Comparison of ENCODE assay signal across 10 cellular contexts in genomic region chr2:64114912-64115277, GRCh38. TPM values are rescaled to one million over a fixed set of nuclear protein-coding genes. Genes with fewer than 3 reads are reported as not detected.
DNase-seq lines count a peak whose midpoint lies in the region; ATAC-seq and TF ChIP-seq lines count a peak whose summit lies in the region.
"Had no signal": no experiment of that assay in that cellular context is flagged by ENCODE, and none has a peak within 500 bp of the region (broad histone marks: within the 10 kb centered on the region; RNA-seq: fewer than 3 reads in every experiment).

No MANE protein-coding gene starts in this region.

- H3K36me3 Mint-ChIP-seq in activated T-cell treated with anti-CD3 and anti-CD28 coated beads, Interleukin-2, amount 50 U/mL, for 72 hours (ENCODE audit: insufficient read depth in 2 of 2), result peaks cover 2% of the 10 kb centered on the region in 2 donors
- H3K36me3 Mint-ChIP-seq in chondrocyte (ENCODE audit: low read depth), result no peaks in the 10 kb centered on the region
- H3K36me3 Mint-ChIP-seq: brain had no signal

- TF ChIP-seq EP300 in upper lobe of left lung (IDR thresholded peaks at IDR 0.05), result no peak

- peak overlapping the region; percentile 89 for H3K27ac Mint-ChIP-seq in activated T-cell treated with anti-CD3 and anti-CD28 coated beads, Interleukin-2, amount 50 U/mL, for 72 hours
- peak overlapping the region; percentile 34 for H3K27ac Mint-ChIP-seq in chondrocyte (ENCODE audit: unreplicated experiment)

- no peak for DNase-seq in activated T-cell treated with anti-CD3 and anti-CD28 coated beads, Interleukin-2, amount 50 U/mL, for 72 hours
- DNase-seq in activated T-cell treated with anti-CD3 and anti-CD28 coated beads for 4 hours, result no peak
- DNase-seq in chondrocyte (ENCODE audit: low spot score), result no peak
- DNase-seq in upper lobe of left lung, result no peak
- DNase-seq in NOMO-1 treated with dmso at 0.1 percent for 144 hours (lab: John Stamatoyannopoulos, UW; ENCODE audit: unreplicated experiment), result no peak
- no peak for DNase-seq in AML-193 (lab: John Stamatoyannopoulos, UW)
- DNase-seq in MV-4-11 (lab: John Stamatoyannopoulos, UW), result no peak
- DNase-seq: MG63 had no signal

- H3K4me3 Mint-ChIP-seq in activated T-cell treated with anti-CD3 and anti-CD28 coated beads, Interleukin-2, amount 50 U/mL, for 72 hours, result peak overlapping the region; percentile 60 to 72
- no peak overlapping the region for H3K4me3 Mint-ChIP-seq in chondrocyte (ENCODE audit: unreplicated experiment)
- H3K4me3 Mint-ChIP-seq: brain had no signal

- H3K27me3 Mint-ChIP-seq in activated T-cell treated with anti-CD3 and anti-CD28 coated beads, Interleukin-2, amount 50 U/mL, for 72 hours (ENCODE audit: low read depth), result no peaks in the 10 kb centered on the region
- H3K27me3 Mint-ChIP-seq in chondrocyte (ENCODE audit: low read depth), result no peaks in the 10 kb centered on the region
- H3K27me3 Mint-ChIP-seq: brain had no signal

- no peak overlapping the region for H3K4me3 ChIP-seq in upper lobe of left lung
- H3K4me3 ChIP-seq: MG63 had no signal

- H3K4me1 ChIP-seq in upper lobe of left lung, result peaks cover 70 to 78% (median 76%) of the 10 kb centered on the region in 4 donors

- no peaks in the 10 kb centered on the region for H3K9me3 Mint-ChIP-seq in activated T-cell treated with anti-CD3 and anti-CD28 coated beads, Interleukin-2, amount 50 U/mL, for 72 hours
- H3K9me3 Mint-ChIP-seq in chondrocyte (ENCODE audit: low read depth), result no peaks in the 10 kb centered on the region
- H3K9me3 Mint-ChIP-seq: brain had no signal

- H3K27ac ChIP-seq in upper lobe of left lung, result peak overlapping the region; percentile 40 to 82 (median 64)

- TF ChIP-seq CTCF in chondrocyte (IDR thresholded peaks at IDR 0.05), result no peak
- TF ChIP-seq CTCF in upper lobe of left lung (IDR thresholded peaks at IDR 0.05), result no peak

- ATAC-seq in activated T-cell treated with anti-CD3 and anti-CD28 coated beads, Interleukin-2, amount 50 U/mL, for 72 hours (replicated peaks in 1 of 2), result no peak
- ATAC-seq in HG03135 (IDR thresholded peaks at IDR 0.05; ENCODE audit: unreplicated experiment) (peak; percentile 50), upper lobe of left lung (ENCODE audit: low FRiP score in 2 of 2) (no peak)

- no peaks in the 10 kb centered on the region for H3K36me3 ChIP-seq in upper lobe of left lung
- H3K36me3 ChIP-seq: MG63 had no signal

- TF ChIP-seq POLR2A in upper lobe of left lung (IDR thresholded peaks at IDR 0.05), result no peak

- H3K9me3 ChIP-seq in upper lobe of left lung, result no peaks in the 10 kb centered on the region
- H3K9me3 ChIP-seq: MG63 had no signal

- no peaks in the 10 kb centered on the region for H3K27me3 ChIP-seq in upper lobe of left lung
- H3K27me3 ChIP-seq: MG63 had no signal

- H3K4me1 Mint-ChIP-seq in activated T-cell treated with anti-CD3 and anti-CD28 coated beads, Interleukin-2, amount 50 U/mL, for 72 hours (ENCODE audit: low read depth), result peaks cover 82% of the 10 kb centered on the region
- peaks cover 49% of the 10 kb centered on the region for H3K4me1 Mint-ChIP-seq in chondrocyte (ENCODE audit: low read depth)

- 54 to 86% methylated on average over 3 of the region's 3 CpGs for WGBS in upper lobe of left lung, 2 donors

RNA-seq across cellular contexts. Expression of gene PELI1, which starts 29.3 kb away (rescaled TPM):
- total RNA-seq in activated T-cell treated with anti-CD3 and anti-CD28 coated beads, Interleukin-2, amount 50 U/mL, for 72 hours, result 10 to 100 TPM; 33.1 to 59.4 TPM
- 15.9 to 24.4 TPM (median 22.7 TPM) in 3 replicates for total RNA-seq in chondrocyte
- 10 to 100 TPM; 18.5 to 57.3 (median 36.2) TPM for total RNA-seq in upper lobe of left lung
